8 cellular contexts compared by ENCODE assay signal in the genomic region with DNA sequence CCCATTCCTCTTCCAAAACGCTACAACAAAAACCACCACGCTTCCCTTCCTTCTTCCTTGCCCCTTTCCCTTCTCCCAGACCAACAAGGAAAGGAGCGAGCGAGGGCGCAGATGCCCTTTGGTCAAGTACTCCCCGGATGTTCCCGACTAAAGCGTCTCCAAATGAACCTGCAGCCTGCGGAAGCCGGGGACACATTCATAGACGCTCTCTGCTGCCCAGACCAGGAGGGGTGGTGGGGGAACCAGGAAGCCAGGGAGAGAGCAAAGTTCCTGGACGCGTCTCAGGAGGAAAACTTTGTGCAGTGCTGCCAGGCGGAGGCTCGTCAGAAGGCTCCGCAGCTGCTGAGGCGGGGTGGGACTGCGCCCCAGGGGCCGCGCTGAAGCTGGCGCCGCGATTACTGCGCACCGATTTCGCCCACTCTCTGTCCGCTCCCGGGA. TPM values are rescaled to one million over a fixed set of nuclear protein-coding genes. Genes with fewer than 3 reads are reported as not detected.
A peak's percentile ranks its signal among the peaks of the same experiment; 100 is the strongest.
DNase-seq lines count a peak whose midpoint lies in the region; ATAC-seq and TF ChIP-seq lines count a peak whose summit lies in the region.

No MANE protein-coding gene starts in this region.

- peak overlapping the region; percentile 42 to 49 for H3K9ac ChIP-seq in mucosa of rectum (ENCODE audit: low read depth in 1 of 2, low read length in 2 of 2)

- peak overlapping the region; percentile 61 for H3K4me3 ChIP-seq in epithelial cell of proximal tubule (ENCODE audit: low read depth, low read length)
- peak overlapping the region; percentile 64 to 71 for H3K4me3 ChIP-seq in mucosa of rectum (ENCODE audit: low read length in 2 of 2)

- H3K36me3 ChIP-seq in mucosa of rectum (ENCODE audit: control insufficient read depth in 2 of 2, insufficient read depth in 2 of 2, low read length in 2 of 2): no peaks in the 10 kb centered on the region

- H3K27me3 ChIP-seq in mucosa of rectum (ENCODE audit: control insufficient read depth in 2 of 2, insufficient read depth in 2 of 2, low read length in 2 of 2): peaks cover 4 to 8% of the 10 kb centered on the region in 2 donors

- no peak for TF ChIP-seq CTCF in epithelial cell of proximal tubule (conservative IDR thresholded peaks at IDR 0.05; ENCODE audit: low read depth, low read length)

- H3K4me1 ChIP-seq in mucosa of rectum (ENCODE audit: control insufficient read depth in 2 of 2, insufficient read depth in 2 of 2, low read length in 2 of 2): no peaks in the 10 kb centered on the region

- DNase-seq in NOMO-1 (lab: John Stamatoyannopoulos, UW; ENCODE audit: unreplicated experiment in 2 of 2) (peak; percentile 21 to 29), epithelial cell of proximal tubule (ENCODE audit: low read depth) (no peak), NCI-H2196 treated with DMSO at 0.1 percent for 48 hours (lab: John Stamatoyannopoulos, UW; ENCODE audit: unreplicated experiment) (no peak)
- no peak for DNase-seq in stimulated activated CD4-positive, alpha-beta T cell treated with anti-CD3 and anti-CD28 coated beads, Interleukin-4, amount 100 ng/mL, for 24 hours
- no peak for DNase-seq in activated T-cell treated with anti-CD3 and anti-CD28 coated beads, Interleukin-2, amount 50 U/mL, for 1 hour

- peak overlapping the region; percentile 35 to 41 for H3K27ac ChIP-seq in mucosa of rectum (ENCODE audit: low read depth in 2 of 2, low read length in 2 of 2)

- no peaks in the 10 kb centered on the region for H3K9me3 ChIP-seq in mucosa of rectum (ENCODE audit: control insufficient read depth in 2 of 2, low read length in 2 of 2)

- ATAC-seq in GM18868 (IDR thresholded peaks at IDR 0.05; ENCODE audit: unreplicated experiment): peak; percentile 22
- peak; percentile 28 for ATAC-seq in HG02642 (IDR thresholded peaks at IDR 0.05; ENCODE audit: poor library complexity, unreplicated experiment)

RNA-seq across cellular contexts. Expression of a gene that starts 0.8 kb away (rescaled TPM):
- total RNA-seq in epithelial cell of proximal tubule: 0.35 and 0.94 TPM in 2 replicates

Comparison
In these comparisons a context has a peak if more than half of its experiments do, and no peak if none do; other contexts are left out.
1. DNase-seq: peak in NOMO-1 (2 of 2); none in epithelial cell of proximal tubule (single experiment), NCI-H2196 treated with DMSO at 0.1 percent for 48 hours (single experiment), stimulated activated CD4-positive, alpha-beta T cell treated with anti-CD3 and anti-CD28 coated beads, Interleukin-4, amount 100 ng/mL, for 24 hours (single experiment) and activated T-cell treated with anti-CD3 and anti-CD28 coated beads, Interleukin-2, amount 50 U/mL, for 1 hour (single experiment).